14 cellular contexts compared by ENCODE assay signal in the genomic region with DNA sequence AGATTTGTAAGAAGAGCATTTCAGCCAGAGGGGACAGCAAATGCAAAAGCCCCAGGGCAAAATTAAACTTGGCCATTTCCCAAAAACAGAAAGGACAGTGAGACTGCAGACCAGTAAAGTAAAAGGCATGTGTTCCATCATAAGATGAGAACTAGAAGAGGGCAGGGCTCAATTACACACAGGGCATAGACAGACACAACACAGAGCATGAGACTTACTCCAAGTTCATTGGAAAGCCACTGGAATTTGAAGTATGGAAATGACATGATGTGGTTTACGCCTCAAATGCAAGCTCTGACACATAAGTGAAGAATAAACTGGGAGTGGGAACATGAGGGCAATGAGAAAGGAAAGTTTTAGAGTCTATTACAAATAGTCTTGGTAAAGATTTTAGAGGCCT.
"Had no signal": no experiment of that assay in that cellular context is flagged by ENCODE, and none has a peak within 500 bp of the region (broad histone marks: within the 10 kb centered on the region; RNA-seq: fewer than 3 reads in every experiment).

No MANE protein-coding gene starts in this region.

- H3K9me3 ChIP-seq: right atrium auricular region had no signal

- H3K9me3 Mint-ChIP-seq: mesothelial cell of epicardium, type B pancreatic cell had no signal

- H3K4me1 Mint-ChIP-seq: mesothelial cell of epicardium; naive B cell; stimulated activated memory B cell treated with anti-CD40 and anti-IgM and Interleukin-4, amounts not matched to agents 10 μg/mL and 1 μg/mL and 100 μg/mL, for 72 hours had no signal

- H3K27ac ChIP-seq: cardiac muscle cell, parathyroid adenoma, right atrium auricular region had no signal

- H3K27ac Mint-ChIP-seq: activated CD4-positive, alpha-beta memory T cell treated with anti-CD3 and anti-CD28 coated beads for 36 hours; activated naive CD4-positive, alpha-beta T cell treated with anti-CD3 and anti-CD28 coated beads, Interleukin-2, amount 50 U/mL, for 72 hours; mesothelial cell of epicardium; naive B cell; stimulated activated memory B cell treated with anti-CD40 and anti-IgM and Interleukin-4, amounts not matched to agents 10 μg/mL and 1 μg/mL and 100 μg/mL, for 72 hours; type B pancreatic cell had no signal

- H3K4me3 ChIP-seq: cardiac muscle cell, right atrium auricular region had no signal

- ATAC-seq: activated naive CD4-positive, alpha-beta T cell treated with anti-CD3 and anti-CD28 coated beads, Interleukin-2, amount 50 U/mL, for 72 hours; activated T-cell treated with anti-CD3 and anti-CD28 coated beads, Interleukin-2, amount 50 U/mL, for 4 hours; stimulated activated memory B cell treated with anti-CD40 and anti-IgM and Interleukin-4, amounts not matched to agents 10 μg/mL and 1 μg/mL and 100 μg/mL, for 72 hours had no signal

- DNase-seq: activated CD4-positive, alpha-beta memory T cell treated with anti-CD3 and anti-CD28 coated beads for 36 hours; activated CD4-positive, CD25-positive, alpha-beta regulatory T cell treated with anti-CD3 and anti-CD28 coated beads, Interleukin-2, amount 50 U/mL, for 72 hours; activated effector memory CD4-positive, alpha-beta T cell treated with anti-CD3 and anti-CD28 coated beads, Interleukin-2, amount 50 U/mL, for 16 hours; activated T-cell treated with anti-CD3 and anti-CD28 coated beads, Interleukin-2, amount 50 U/mL, for 4 hours; amygdala; kidney glomerular epithelial cell; naive B cell had no signal

- H3K27me3 ChIP-seq: cardiac muscle cell, right atrium auricular region had no signal

- H3K27me3 Mint-ChIP-seq: activated CD4-positive, alpha-beta memory T cell treated with anti-CD3 and anti-CD28 coated beads for 36 hours; naive B cell; stimulated activated memory B cell treated with anti-CD40 and anti-IgM and Interleukin-4, amounts not matched to agents 10 μg/mL and 1 μg/mL and 100 μg/mL, for 72 hours; type B pancreatic cell had no signal

- H3K36me3 ChIP-seq: cardiac muscle cell, right atrium auricular region had no signal

- H3K36me3 Mint-ChIP-seq: activated CD4-positive, alpha-beta memory T cell treated with anti-CD3 and anti-CD28 coated beads for 36 hours; activated naive CD4-positive, alpha-beta T cell treated with anti-CD3 and anti-CD28 coated beads, Interleukin-2, amount 50 U/mL, for 72 hours; mesothelial cell of epicardium; naive B cell; stimulated activated memory B cell treated with anti-CD40 and anti-IgM and Interleukin-4, amounts not matched to agents 10 μg/mL and 1 μg/mL and 100 μg/mL, for 72 hours; type B pancreatic cell had no signal

- H3K4me3 Mint-ChIP-seq: activated CD4-positive, alpha-beta memory T cell treated with anti-CD3 and anti-CD28 coated beads for 36 hours; activated T-cell treated with anti-CD3 and anti-CD28 coated beads, Interleukin-2, amount 50 U/mL, for 4 hours; mesothelial cell of epicardium; naive B cell; stimulated activated memory B cell treated with anti-CD40 and anti-IgM and Interleukin-4, amounts not matched to agents 10 μg/mL and 1 μg/mL and 100 μg/mL, for 72 hours; type B pancreatic cell had no signal

- H3K9ac ChIP-seq: parathyroid adenoma had no signal

- H2AFZ ChIP-seq: parathyroid adenoma had no signal

- H3K4me1 ChIP-seq: parathyroid adenoma, right atrium auricular region had no signal

- H3K79me2 ChIP-seq: parathyroid adenoma had no signal
